19 cellular contexts compared by ENCODE assay signal in genomic region chr3:48562367-48563095, GRCh38. TPM values are rescaled to one million over a fixed set of nuclear protein-coding genes. Genes with fewer than 3 reads are reported as not detected.
DNase-seq lines count a peak whose midpoint lies in the region; ATAC-seq, FAIRE-seq and TF ChIP-seq lines count a peak whose summit lies in the region.
"Had no signal": no experiment of that assay in that cellular context is flagged by ENCODE, and none has a peak within 500 bp of the region (broad histone marks: within the 10 kb centered on the region; RNA-seq: fewer than 3 reads in every experiment).

No MANE protein-coding gene starts in this region.

- H3K9ac ChIP-seq in H9 (ENCODE audit: extremely low read depth, insufficient read length, low read length): no peak overlapping the region
- H3K9ac ChIP-seq in astrocyte (ENCODE audit: low read length): peak overlapping the region; percentile 59

- no peak overlapping the region for H2BK120ac ChIP-seq in H9 (ENCODE audit: low read depth, low read length, poor library complexity, severe bottlenecking)

- no peak overlapping the region for H3K4me2 ChIP-seq in H9 (ENCODE audit: insufficient read depth, insufficient read length, low read length)
- no peak overlapping the region for H3K4me2 ChIP-seq in astrocyte (ENCODE audit: low read length)

- no peak overlapping the region for H3K4ac ChIP-seq in H9 (ENCODE audit: low read depth, low read length)

- H3K9me3 ChIP-seq in H9 (ENCODE audit: control insufficient read depth, low read depth, low read length): no peaks in the 10 kb centered on the region
- H3K9me3 ChIP-seq in astrocyte (ENCODE audit: insufficient read depth, low read depth, low read length): no peaks in the 10 kb centered on the region
- H3K9me3 ChIP-seq in Peyer's patch: no peaks in the 10 kb centered on the region
- H3K9me3 ChIP-seq: thoracic aorta had no signal

- H3K18ac ChIP-seq in H9 (ENCODE audit: insufficient read length, low read depth, low read length): no peak overlapping the region

- FAIRE-seq in astrocyte (lab: Jason Lieb, UNC): no peak
- FAIRE-seq: G401.6, RCC 7860 had no signal

- H2AK5ac ChIP-seq in H9 (ENCODE audit: insufficient read length, low read length): no peak overlapping the region

- H3K23ac ChIP-seq in H9 (ENCODE audit: insufficient read length, low read depth, low read length): no peak overlapping the region

- H2AFZ ChIP-seq in H9 (ENCODE audit: low read length) (no peak overlapping the region), astrocyte (ENCODE audit: low read depth, low read length) (no peak overlapping the region)

- H2BK5ac ChIP-seq in H9 (ENCODE audit: insufficient read length, low read length): no peak overlapping the region

- H3K79me2 ChIP-seq in H9 (ENCODE audit: insufficient read depth, low read length) (no peaks in the 10 kb centered on the region), astrocyte (ENCODE audit: insufficient read depth, low read length) (peaks cover 11% of the 10 kb centered on the region)

- H3K4me3 Mint-ChIP-seq in H9: no peak overlapping the region
- H3K4me3 Mint-ChIP-seq in astrocyte (ENCODE audit: unreplicated experiment): no peak overlapping the region
- no peak overlapping the region for H3K4me3 Mint-ChIP-seq in nephron
- H3K4me3 Mint-ChIP-seq: activated CD8-positive, alpha-beta T cell treated with anti-CD3 and anti-CD28 coated beads, Interleukin-2, amount 10 ng/mL, durations not matched to agents 7 days and 5 days had no signal

- no peak for TF ChIP-seq POLR2A in Peyer's patch (IDR thresholded peaks at IDR 0.05)

- peaks cover 6% of the 10 kb centered on the region; the same call in 1 of the 2 replicates for H3K4me1 ChIP-seq in H9 (ENCODE audit: insufficient read depth, low read length)
- H3K4me1 ChIP-seq in astrocyte (ENCODE audit: insufficient read depth, low read length): peaks cover 76% of the 10 kb centered on the region
- peaks cover 1 to 27% (median 4%) of the 10 kb centered on the region in 4 donors for H3K4me1 ChIP-seq in Peyer's patch

- H2BK12ac ChIP-seq in H9 (ENCODE audit: insufficient read length, low read depth, low read length): no peak overlapping the region

- no peaks in the 10 kb centered on the region; a peak in 1 of 5 replicates for H3K9me3 Mint-ChIP-seq in H9
- no peaks in the 10 kb centered on the region for H3K9me3 Mint-ChIP-seq in astrocyte (ENCODE audit: unreplicated experiment)
- H3K9me3 Mint-ChIP-seq in nephron: no peaks in the 10 kb centered on the region

- H2BK20ac ChIP-seq in H9 (ENCODE audit: low read depth, low read length, poor library complexity, severe bottlenecking): no peak overlapping the region

- ATAC-seq in GM19467 (IDR thresholded peaks at IDR 0.05; ENCODE audit: unreplicated experiment): no peak
- ATAC-seq: activated CD8-positive, alpha-beta T cell treated with anti-CD3 and anti-CD28 coated beads, Interleukin-2, amount 10 ng/mL, durations not matched to agents 7 days and 5 days; GM12878; left cardiac atrium had no signal

- DNase-seq in H9 (no peak), astrocyte (ENCODE audit: low read depth) (no peak), COR-L47 (lab: John Stamatoyannopoulos, UW) (no peak), Peyer's patch (no peak)
- DNase-seq: activated CD8-positive, alpha-beta T cell treated with anti-CD3 and anti-CD28 coated beads, Interleukin-2, amount 10 ng/mL, durations not matched to agents 7 days and 5 days; central memory CD4-positive, alpha-beta T cell; Karpas-422; left cardiac atrium; NCI-H1105 treated with DMSO at 0.1 percent for 48 hours; stimulated activated CD4-positive, alpha-beta T cell treated with anti-CD3 and anti-CD28 coated beads, Interleukin-4, amount 100 ng/mL, for 4 hours; SW 1271 had no signal

- H4K5ac ChIP-seq in H9 (ENCODE audit: insufficient read length, low read depth, low read length): no peak overlapping the region

- no peak overlapping the region for H3T11ph ChIP-seq in H9 (ENCODE audit: low read length)

- no peaks in the 10 kb centered on the region for H3K27me3 ChIP-seq in H9 (ENCODE audit: insufficient read depth, low read length)
- H3K27me3 ChIP-seq in astrocyte (ENCODE audit: insufficient read depth, low read length): no peaks in the 10 kb centered on the region
- no peaks in the 10 kb centered on the region for H3K27me3 ChIP-seq in Peyer's patch

- H2BK15ac ChIP-seq in H9 (ENCODE audit: low read depth, low read length): no peak overlapping the region

- no peak overlapping the region for H3K4me3 ChIP-seq in astrocyte (ENCODE audit: insufficient read depth, low read depth, low read length)
- H3K4me3 ChIP-seq in Peyer's patch: no peak overlapping the region
- H3K4me3 ChIP-seq: GM12878, skin epidermis, thoracic aorta had no signal

- H3K4me1 Mint-ChIP-seq in H9: peaks cover 42 to 52% of the 10 kb centered on the region in 2 experiments
- peaks cover 43% of the 10 kb centered on the region for H3K4me1 Mint-ChIP-seq in astrocyte (ENCODE audit: low read depth, unreplicated experiment)
- H3K4me1 Mint-ChIP-seq in nephron: peaks cover 60% of the 10 kb centered on the region

- H4K20me1 ChIP-seq in H9 (ENCODE audit: control insufficient read depth, insufficient read depth, insufficient read length) (no peaks in the 10 kb centered on the region), astrocyte (ENCODE audit: insufficient read depth, low read length) (peaks cover 16% of the 10 kb centered on the region)

- no peak overlapping the region for H4K8ac ChIP-seq in H9 (replicated peaks; ENCODE audit: insufficient read length, low read depth, low read length)

- no peak for TF ChIP-seq CTCF in H9 (conservative IDR thresholded peaks at IDR 0.05)
- no peak for TF ChIP-seq CTCF in astrocyte (IDR thresholded peaks at IDR 0.05; ENCODE audit: insufficient read depth, low read depth, low read length)
- TF ChIP-seq CTCF in nephron (IDR thresholded peaks at IDR 0.05; ENCODE audit: unreplicated experiment in 3 of 3): no peak
- TF ChIP-seq CTCF in Peyer's patch (IDR thresholded peaks at IDR 0.05): no peak

- H3K23me2 ChIP-seq in H9 (ENCODE audit: insufficient read length, low read depth, low read length, poor library complexity, severe bottlenecking): no peaks in the 10 kb centered on the region

- peaks cover 0 to 9% (median 0%) of the 10 kb centered on the region in 3 experiments; a peak in 1 of 7 replicates for H3K36me3 Mint-ChIP-seq in H9 (ENCODE audit: insufficient read depth in 1 of 3, low read depth in 3 of 3)
- H3K36me3 Mint-ChIP-seq in astrocyte (ENCODE audit: low read depth, unreplicated experiment): peaks cover 10% of the 10 kb centered on the region
- no peaks in the 10 kb centered on the region for H3K36me3 Mint-ChIP-seq in nephron (ENCODE audit: low read depth)

- H3K27me3 Mint-ChIP-seq in H9 (ENCODE audit: low read depth) (peaks cover 2% of the 10 kb centered on the region; the same call in 1 of the 2 replicates), astrocyte (ENCODE audit: low read depth, unreplicated experiment) (no peaks in the 10 kb centered on the region), nephron (ENCODE audit: low read depth) (peaks cover 4% of the 10 kb centered on the region)

- H3K27ac Mint-ChIP-seq in H9 (peak overlapping the region in 2 of 3 experiments; percentile 0 to 25; a peak in 2 of 7 replicates), astrocyte (ENCODE audit: unreplicated experiment) (peak overlapping the region; percentile 87), nephron (peak overlapping the region; percentile 60 to 86 (median 81))

- no peaks in the 10 kb centered on the region for H3K36me3 ChIP-seq in astrocyte (ENCODE audit: insufficient read depth, low read length)
- no peaks in the 10 kb centered on the region for H3K36me3 ChIP-seq in Peyer's patch
- H3K36me3 ChIP-seq: thoracic aorta had no signal

- no CpG with 5 or more reads among the region's 20 CpGs for WGBS in H9 (ENCODE audit: extremely low coverage, insufficient read length, low lambda C conversion rate)

- no peak overlapping the region for H3K14ac ChIP-seq in H9 (ENCODE audit: insufficient read depth, low read length)

- H3K56ac ChIP-seq in H9 (ENCODE audit: insufficient read length, low read depth, low read length): no peak overlapping the region

- H4K91ac ChIP-seq in H9 (ENCODE audit: insufficient read length, low read depth, low read length): no peak overlapping the region

- H3K79me1 ChIP-seq in H9 (ENCODE audit: insufficient read depth, low read depth, low read length, poor library complexity, severe bottlenecking): no peaks in the 10 kb centered on the region

- H3K27ac ChIP-seq in H9 (ENCODE audit: insufficient read length, low read depth, low read length) (no peak overlapping the region), astrocyte (ENCODE audit: low read depth, low read length) (peak overlapping the region; percentile 76), Peyer's patch (no peak overlapping the region)

RNA-seq across cellular contexts. Expression of gene UCN2, which starts 1.1 kb away (rescaled TPM):
- total RNA-seq in H9 (2021): 0.42 and 0.68 TPM in 2 replicates
- total RNA-seq in astrocyte: 2.8 and 3.3 TPM in 2 replicates
- 1 to 10 TPM in 1 of 4 donors, not detected in 3; 1.7 TPM for total RNA-seq in Peyer's patch
- total RNA-seq: activated CD8-positive, alpha-beta T cell treated with anti-CD3 and anti-CD28 coated beads, Interleukin-2, amount 10 ng/mL, durations not matched to agents 7 days and 5 days; GM12878; left cardiac atrium; mucosa of gallbladder had no signal

RNA-seq across cellular contexts. Expression of gene PFKFB4, which starts 5.9 kb away (rescaled TPM):
- 12.3 and 13.9 TPM in 2 replicates for total RNA-seq in H9 (2021)
- total RNA-seq in astrocyte: 27.5 and 27.8 TPM in 2 replicates
- 100 to 1,000 TPM in 1 of 4 donors, 10 to 100 TPM in 3; 14.0 to 131 (median 74.5) TPM for total RNA-seq in Peyer's patch

RNA-seq across cellular contexts. Expression of gene COL7A1, which starts 32.6 kb away (rescaled TPM):
- 20.2 and 22.9 TPM in 2 replicates for total RNA-seq in H9 (2021)
- total RNA-seq in astrocyte: 25.8 and 28.7 TPM in 2 replicates
- total RNA-seq in Peyer's patch: 100 to 1,000 TPM in 1 of 4 donors, 10 to 100 TPM in 2, 1 to 10 TPM in 1; 7.5 to 101 (median 21.7) TPM

RNA-seq across cellular contexts. Expression of gene UQCRC1, which starts 46.9 kb away (rescaled TPM):
- total RNA-seq in H9 (2021) (285 and 299 TPM in 2 replicates), astrocyte (190 and 199 TPM in 2 replicates), Peyer's patch (100 to 1,000 TPM; 313 to 857 (median 761) TPM)

RNA-seq across cellular contexts. Expression of gene SHISA5, which starts 58.6 kb away (rescaled TPM):
- total RNA-seq in H9 (2021): 171 and 174 TPM in 2 replicates
- 333 and 346 TPM in 2 replicates for total RNA-seq in astrocyte
- 100 to 1,000 TPM in 3 of 4 donors, 10 to 100 TPM in 1; 60.2 to 149 (median 110) TPM for total RNA-seq in Peyer's patch

Comparison
In these comparisons a context has a peak if more than half of its experiments do, and no peak if none do; other contexts are left out.
1. H3K27ac Mint-ChIP-seq: peak in every context shown above with its lines; median percentile 87 in astrocyte; 81 in nephron; 12 in H9.